9 cellular contexts compared by ENCODE assay signal in the genomic region with DNA sequence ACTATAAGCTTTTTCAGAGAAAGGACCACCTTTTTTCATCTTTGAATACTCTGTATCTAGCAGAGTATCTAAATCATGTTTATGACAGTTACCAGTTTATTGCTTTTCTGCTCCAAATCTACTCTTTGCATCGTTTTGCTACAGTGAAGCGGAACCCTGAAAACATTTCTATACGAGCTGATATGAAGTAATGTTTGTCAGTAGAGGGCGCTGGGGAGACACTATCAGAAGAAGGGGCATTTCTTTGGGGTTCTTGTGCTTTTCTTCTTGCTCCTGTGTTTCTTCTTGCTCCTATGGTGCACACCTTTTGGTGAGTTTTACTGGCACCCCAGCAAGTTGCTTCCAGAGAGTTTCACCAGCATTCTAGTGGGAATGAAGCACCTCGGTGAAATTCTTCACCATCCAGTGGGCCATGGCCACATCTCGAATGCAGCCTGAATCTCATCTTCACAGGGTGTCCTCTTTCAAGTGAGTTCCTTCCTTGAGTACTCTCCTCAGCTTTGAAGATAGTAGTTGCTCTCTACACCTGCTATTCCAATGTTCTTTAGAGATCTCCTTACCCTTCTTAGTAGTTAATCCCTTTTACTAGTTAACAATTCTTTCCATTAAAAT.
DNase-seq lines count a peak whose midpoint lies in the region; ATAC-seq and TF ChIP-seq lines count a peak whose summit lies in the region.
"Had no signal": no experiment of that assay in that cellular context is flagged by ENCODE, and none has a peak within 500 bp of the region (broad histone marks: within the 10 kb centered on the region; RNA-seq: fewer than 3 reads in every experiment).

No MANE protein-coding gene starts in this region.

- no peak for TF ChIP-seq POLR2A in spleen (IDR thresholded peaks at IDR 0.05)

- TF ChIP-seq CTCF in KMS-11 (conservative IDR thresholded peaks at IDR 0.05; ENCODE audit: low read depth, low read length) (peak; percentile 46), spleen (IDR thresholded peaks at IDR 0.05 in 8 of 11, conservative IDR thresholded peaks at IDR 0.05 in 3 of 11) (peak in 3 of 11 experiments; percentile 11 to 30 (median 29))
- TF ChIP-seq CTCF in activated CD8-positive, alpha-beta T cell treated with anti-CD3 and anti-CD28 coated beads for 36 hours (IDR thresholded peaks at IDR 0.05): peak; percentile 71

- H3K4me3 ChIP-seq in KMS-11 (IDR thresholded peaks at IDR 0.05; ENCODE audit: insufficient read depth, low read depth, low read length) (no peak overlapping the region), spleen (no peak overlapping the region)

- H2AFZ ChIP-seq in KMS-11 (ENCODE audit: low read depth): no peak overlapping the region

- no peaks in the 10 kb centered on the region for H3K9me3 Mint-ChIP-seq in activated CD8-positive, alpha-beta T cell treated with anti-CD3 and anti-CD28 coated beads for 36 hours
- H3K9me3 Mint-ChIP-seq: activated naive CD4-positive, alpha-beta T cell treated with anti-CD3 and anti-CD28 coated beads, Interleukin-2, amount 50 U/mL, for 72 hours had no signal

- no peak overlapping the region for H3K4me3 Mint-ChIP-seq in activated CD8-positive, alpha-beta T cell treated with anti-CD3 and anti-CD28 coated beads for 36 hours

- H3K79me2 ChIP-seq in KMS-11 (ENCODE audit: insufficient read depth, low read depth): no peaks in the 10 kb centered on the region

- no peak for ATAC-seq in activated CD8-positive, alpha-beta T cell treated with anti-CD3 and anti-CD28 coated beads for 36 hours
- no peak for ATAC-seq in GM18502 (IDR thresholded peaks at IDR 0.05; ENCODE audit: poor library complexity, unreplicated experiment)
- ATAC-seq: activated naive CD4-positive, alpha-beta T cell treated with anti-CD3 and anti-CD28 coated beads, Interleukin-2, amount 50 U/mL, for 72 hours had no signal

- CTCF ChIA-PET in activated CD8-positive, alpha-beta T cell treated with anti-CD3 and anti-CD28 coated beads for 36 hours (lab: Charles Lee): interaction anchor here (0.7 to 3.2 kb wide), 14 partner anchors 9 to 301 kb away, joined by 3 to 15 read pairs (median 4); no protein-coding TSS in a partner anchor

- no peak overlapping the region for H3K27ac Mint-ChIP-seq in activated CD8-positive, alpha-beta T cell treated with anti-CD3 and anti-CD28 coated beads for 36 hours
- H3K27ac Mint-ChIP-seq: activated naive CD4-positive, alpha-beta T cell treated with anti-CD3 and anti-CD28 coated beads, Interleukin-2, amount 50 U/mL, for 72 hours had no signal

- no peak overlapping the region for H3K27ac ChIP-seq in KMS-11
- H3K27ac ChIP-seq in spleen: no peak overlapping the region

- WGBS in spleen, 5 donors: 56 to 60% (median 57%) methylated on average over 6 of the region's 6 CpGs

- H3K9ac ChIP-seq in KMS-11: no peak overlapping the region

- intact Hi-C loops in activated CD8-positive, alpha-beta T cell treated with anti-CD3 and anti-CD28 coated beads for 36 hours (cut with micrococcal nuclease): no loop called here
- intact Hi-C loops in spleen (cut with DNase I; ENCODE audit: low total_unique reads): no loop called here

- H3K4me1 Mint-ChIP-seq in activated CD8-positive, alpha-beta T cell treated with anti-CD3 and anti-CD28 coated beads for 36 hours (ENCODE audit: low read depth): peaks cover 2% of the 10 kb centered on the region

- POLR2A ChIA-PET in activated CD8-positive, alpha-beta T cell treated with anti-CD3 and anti-CD28 coated beads for 36 hours (lab: Charles Lee): no interaction called here

- no peaks in the 10 kb centered on the region for H3K36me3 ChIP-seq in KMS-11 (ENCODE audit: insufficient read depth)
- no peaks in the 10 kb centered on the region for H3K36me3 ChIP-seq in spleen

- H3K4me2 ChIP-seq in KMS-11: no peak overlapping the region

- H3K9me3 ChIP-seq in spleen: no peaks in the 10 kb centered on the region

- H4K20me1 ChIP-seq in KMS-11 (ENCODE audit: insufficient read depth): no peaks in the 10 kb centered on the region; the same call in 1 of the 2 replicates

- peaks cover 11% of the 10 kb centered on the region for H3K27me3 Mint-ChIP-seq in activated CD8-positive, alpha-beta T cell treated with anti-CD3 and anti-CD28 coated beads for 36 hours

- H3K4me1 ChIP-seq in KMS-11 (ENCODE audit: low read depth, poor library complexity, severe bottlenecking) (no peaks in the 10 kb centered on the region), spleen (no peaks in the 10 kb centered on the region)

- H3K27me3 ChIP-seq in KMS-11 (ENCODE audit: insufficient read depth, low read depth) (no peaks in the 10 kb centered on the region), spleen (replicated peaks in 1 of 7) (peaks cover 0 to 51% (median 4%) of the 10 kb centered on the region in 7 donors)

- H3K36me3 Mint-ChIP-seq in activated CD8-positive, alpha-beta T cell treated with anti-CD3 and anti-CD28 coated beads for 36 hours (ENCODE audit: low read depth): no peaks in the 10 kb centered on the region
- H3K36me3 Mint-ChIP-seq: activated naive CD4-positive, alpha-beta T cell treated with anti-CD3 and anti-CD28 coated beads, Interleukin-2, amount 50 U/mL, for 72 hours had no signal

- DNase-seq in activated CD4-positive, alpha-beta T cell treated with anti-CD3 and anti-CD28 coated beads for 24 hours (ENCODE audit: low read depth in 2 of 2): peak; percentile 6 to 13
- DNase-seq in activated CD4-positive, alpha-beta T cell treated with anti-CD3 and anti-CD28 coated beads, Interleukin-2, amount 50 U/mL, for 1 hour: no peak
- DNase-seq in activated CD8-positive, alpha-beta T cell treated with anti-CD3 and anti-CD28 coated beads for 36 hours: peak; percentile 62
- DNase-seq in left kidney (ENCODE audit: low read depth, low spot score) (peak; percentile 66), spleen (no peak), UCSD-AML1 (lab: John Stamatoyannopoulos, UW; ENCODE audit: unreplicated experiment) (no peak)

Comparison
In these comparisons a context has a peak if more than half of its experiments do, and no peak if none do; other contexts are left out.
1. DNase-seq: peak in activated CD4-positive, alpha-beta T cell treated with anti-CD3 and anti-CD28 coated beads for 24 hours (2 of 2), activated CD8-positive, alpha-beta T cell treated with anti-CD3 and anti-CD28 coated beads for 36 hours (single experiment) and left kidney (single experiment); none in activated CD4-positive, alpha-beta T cell treated with anti-CD3 and anti-CD28 coated beads, Interleukin-2, amount 50 U/mL, for 1 hour (single experiment), spleen (single experiment) and UCSD-AML1 (single experiment).